ENCODE assay signal across 27 cellular contexts in genomic region chr7:69464035-69464434, GRCh38.
"Had no signal": no experiment of that assay in that cellular context is flagged by ENCODE, and none has a peak within 500 bp of the region (broad histone marks: within the 10 kb centered on the region; RNA-seq: fewer than 3 reads in every experiment).

No MANE protein-coding gene starts in this region.

- H3K27ac ChIP-seq: colonic mucosa, coronary artery, epithelial cell of prostate, esophagus muscularis mucosa, esophagus squamous epithelium, foreskin keratinocyte, gastrocnemius medialis, gastroesophageal sphincter, heart left ventricle, heart right ventricle had no signal

- FAIRE-seq: colon, endometrium, endothelial cell of umbilical vein, frontal cortex had no signal

- H3K27me3 ChIP-seq: colonic mucosa, esophagus muscularis mucosa, esophagus squamous epithelium, foreskin keratinocyte, gastrocnemius medialis, gastroesophageal sphincter, heart left ventricle had no signal

- H3K36me3 ChIP-seq: colonic mucosa, esophagus muscularis mucosa, esophagus squamous epithelium, gastrocnemius medialis, gastroesophageal sphincter, heart left ventricle, heart right ventricle had no signal

- ATAC-seq: effector memory CD8-positive, alpha-beta T cell; esophagus mucosa; foreskin keratinocyte; gastrocnemius medialis; gastroesophageal sphincter; heart left ventricle; heart right ventricle had no signal

- DNase-seq: colonic mucosa; cortex of kidney; dermis blood vessel endothelial cell; effector CD4-positive, alpha-beta T cell; effector CD8-positive, alpha-beta T cell; effector memory CD4-positive, alpha-beta T cell; effector memory CD8-positive, alpha-beta T cell; endodermal cell; erythroblast; esophagus squamous epithelium; foreskin fibroblast; foreskin keratinocyte; foreskin melanocyte; gastrocnemius medialis; glutamatergic neuron; head of caudate nucleus; heart left ventricle; heart right ventricle had no signal

- H3K4me1 ChIP-seq: colonic mucosa, esophagus muscularis mucosa, esophagus squamous epithelium, foreskin keratinocyte, gastrocnemius medialis, gastroesophageal sphincter, heart left ventricle, heart right ventricle had no signal

- H3K9me3 ChIP-seq: colonic mucosa, gastrocnemius medialis had no signal

- H3K4me3 ChIP-seq: colonic mucosa, coronary artery, esophagus muscularis mucosa, esophagus squamous epithelium, gastrocnemius medialis, gastroesophageal sphincter, heart left ventricle, heart right ventricle had no signal
